13 cellular contexts compared by ENCODE assay signal in genomic region chr5:173743641-173744343, GRCh38.
DNase-seq lines count a peak whose midpoint lies in the region; ATAC-seq and TF ChIP-seq lines count a peak whose summit lies in the region.
"Had no signal": no experiment of that assay in that cellular context is flagged by ENCODE, and none has a peak within 500 bp of the region (broad histone marks: within the 10 kb centered on the region; RNA-seq: fewer than 3 reads in every experiment).

No MANE protein-coding gene starts in this region.

- DNase-seq in MM.1S = peak; percentile 79
- no peak for DNase-seq in neural progenitor cell (ENCODE audit: low spot score)
- DNase-seq in activated CD8-positive, alpha-beta memory T cell treated with anti-CD3 and anti-CD28 coated beads, Interleukin-2, amount 50 U/mL, for 48 hours = no peak
- DNase-seq in SKM-1 treated with dmso at 0.1 percent for 144 hours (lab: John Stamatoyannopoulos, UW; ENCODE audit: unreplicated experiment) = no peak
- no peak for DNase-seq in activated naive CD4-positive, alpha-beta T cell treated with Interleukin-2 at 50 U/mL for 16 hours
- DNase-seq: activated CD4-positive, alpha-beta T cell treated with anti-CD3 and anti-CD28 coated beads, Interleukin-2, amount 50 U/mL, for 1 hour; DMS53; Right ventricle myocardium superior; stimulated activated CD4-positive, alpha-beta T cell treated with anti-CD3 and anti-CD28 coated beads, Interleukin-15, amount 100 ng/mL, for 24 hours had no signal

- H3F3A ChIP-seq in MM.1S (ENCODE audit: insufficient read depth, low read length) = peaks cover 46% of the 10 kb centered on the region
- peaks cover 12% of the 10 kb centered on the region for H3F3A ChIP-seq in neural progenitor cell (ENCODE audit: low read depth)

- TF ChIP-seq CTCF in MM.1S (IDR thresholded peaks at IDR 0.05; ENCODE audit: low read length) (no peak), neural progenitor cell (IDR thresholded peaks at IDR 0.05) (no peak)

- H3K9me3 ChIP-seq in MM.1S (replicated peaks; ENCODE audit: insufficient read depth, low read length) (no peaks in the 10 kb centered on the region), neural progenitor cell (ENCODE audit: low read depth) (no peaks in the 10 kb centered on the region)

- TF ChIP-seq POLR2A in GM18505 (IDR thresholded peaks at IDR 0.05; ENCODE audit: borderline replicate concordance, extremely low read depth, insufficient read depth, insufficient read length) = no peak

- H3K27ac Mint-ChIP-seq in neural progenitor cell = peak overlapping the region; percentile 11
- H3K27ac Mint-ChIP-seq: stimulated activated naive CD8-positive, alpha-beta T cell treated with anti-CD3 and anti-CD28 coated beads, Interleukin-15, Interleukin-2, amounts not matched to agents 100 ng/mL and 50 ng/mL, for 24 hours had no signal

- H4K20me1 ChIP-seq in MM.1S (ENCODE audit: insufficient read depth, low read length) (no peaks in the 10 kb centered on the region), neural progenitor cell (ENCODE audit: low read depth) (no peaks in the 10 kb centered on the region)

- no peaks in the 10 kb centered on the region for H3K36me3 Mint-ChIP-seq in neural progenitor cell

- no peaks in the 10 kb centered on the region for H3K9me2 ChIP-seq in MM.1S (replicated peaks; ENCODE audit: insufficient read depth, low read length)

- peaks cover 2% of the 10 kb centered on the region for H3K27me3 Mint-ChIP-seq in neural progenitor cell (ENCODE audit: insufficient read depth, low read depth)
- H3K27me3 Mint-ChIP-seq: stimulated activated naive CD8-positive, alpha-beta T cell treated with anti-CD3 and anti-CD28 coated beads, Interleukin-15, Interleukin-2, amounts not matched to agents 100 ng/mL and 50 ng/mL, for 24 hours had no signal

- H3K27ac ChIP-seq in MM.1S (ENCODE audit: low read length) (peak overlapping the region; percentile 99), neural progenitor cell (no peak overlapping the region)

- H2AFZ ChIP-seq in MM.1S (ENCODE audit: low read length) (no peak overlapping the region), neural progenitor cell (replicated peaks) (no peak overlapping the region)

- no peak overlapping the region for H3K4me3 Mint-ChIP-seq in neural progenitor cell
- H3K4me3 Mint-ChIP-seq: stimulated activated naive CD8-positive, alpha-beta T cell treated with anti-CD3 and anti-CD28 coated beads, Interleukin-15, Interleukin-2, amounts not matched to agents 100 ng/mL and 50 ng/mL, for 24 hours had no signal

- H3K27me3 ChIP-seq in MM.1S (replicated peaks; ENCODE audit: insufficient read depth, low read length) (no peaks in the 10 kb centered on the region), neural progenitor cell (no peaks in the 10 kb centered on the region)

- H3K9ac ChIP-seq in MM.1S (ENCODE audit: low read length) = peak overlapping the region; percentile 96
- no peak overlapping the region for H3K9ac ChIP-seq in neural progenitor cell

- H3K4me1 Mint-ChIP-seq in neural progenitor cell = peaks cover 28% of the 10 kb centered on the region

- H3K4me1 ChIP-seq in MM.1S (ENCODE audit: low read length) (peaks cover 36% of the 10 kb centered on the region), neural progenitor cell (peaks cover 20% of the 10 kb centered on the region)

- H3K4me2 ChIP-seq in MM.1S (ENCODE audit: low read depth, low read length) (peak overlapping the region; percentile 96), neural progenitor cell (peak overlapping the region; percentile 30)

- no peaks in the 10 kb centered on the region for H3K9me3 Mint-ChIP-seq in neural progenitor cell
- H3K9me3 Mint-ChIP-seq: stimulated activated naive CD8-positive, alpha-beta T cell treated with anti-CD3 and anti-CD28 coated beads, Interleukin-15, Interleukin-2, amounts not matched to agents 100 ng/mL and 50 ng/mL, for 24 hours had no signal

- peaks cover 55% of the 10 kb centered on the region for H3K79me2 ChIP-seq in MM.1S (ENCODE audit: low read length)
- H3K79me2 ChIP-seq in neural progenitor cell (ENCODE audit: low read depth) = no peaks in the 10 kb centered on the region

- H3K36me3 ChIP-seq in MM.1S (replicated peaks; ENCODE audit: insufficient read depth, low read length) = no peaks in the 10 kb centered on the region
- H3K36me3 ChIP-seq in neural progenitor cell = no peaks in the 10 kb centered on the region

- H3K4me3 ChIP-seq in MM.1S (ENCODE audit: low read length) = peak overlapping the region; percentile 67
- H3K4me3 ChIP-seq in neural progenitor cell = no peak overlapping the region

- peak; percentile 51 for ATAC-seq in GM18870 (IDR thresholded peaks at IDR 0.05; ENCODE audit: unreplicated experiment)
- ATAC-seq in HG02623 (IDR thresholded peaks at IDR 0.05; ENCODE audit: unreplicated experiment) = peak; percentile 46
- ATAC-seq in GM18505 (IDR thresholded peaks at IDR 0.05; ENCODE audit: unreplicated experiment) = no peak
